Comparison of ENCODE assay signal across 8 cellular contexts in genomic region chr1:59076612-59077011, GRCh38.
DNase-seq lines count a peak whose midpoint lies in the region; ATAC-seq, FAIRE-seq and TF ChIP-seq lines count a peak whose summit lies in the region.

No MANE protein-coding gene starts in this region.

- peak; percentile 85 for FAIRE-seq in K562 (lab: Jason Lieb, UNC)

- no peaks in the 10 kb centered on the region for H3K79me2 ChIP-seq in K562 (ENCODE audit: control insufficient read depth, insufficient read depth, low read length)

- in situ Hi-C loops in K562 (cut with MboI), result no loop called here

- H3K9me3 Mint-ChIP-seq in activated CD8-positive, alpha-beta memory T cell treated with anti-CD3 and anti-CD28 coated beads, Interleukin-2, amount 10 ng/mL, durations not matched to agents 7 days and 5 days (ENCODE audit: low read depth), result no peaks in the 10 kb centered on the region

- peak; percentile 52; the same call in 1 of the 2 replicates for TF ChIP-seq EP300 in K562 (IDR thresholded peaks at IDR 0.05; ENCODE audit: low read length)

- no peaks in the 10 kb centered on the region for H3K36me3 ChIP-seq in K562 (ENCODE audit: control insufficient read depth, insufficient read depth, low read length)

- intact Hi-C loops in K562 (cut with micrococcal nuclease), result loop anchor here (10.0 kb wide), 1 partner anchor 292 kb away; the partner anchor contains the start of gene JUN

- POLR2A ChIA-PET in K562 (lab: Yijun Ruan, JAX), result interaction anchor here (0.5 to 1.4 kb wide), 4 partner anchors 8 to 293 kb away, joined by 3 to 5 read pairs (median 3); partner anchors contain the start of gene JUN

- H3K4me1 Mint-ChIP-seq in activated CD8-positive, alpha-beta memory T cell treated with anti-CD3 and anti-CD28 coated beads, Interleukin-2, amount 10 ng/mL, durations not matched to agents 7 days and 5 days, result peaks cover 18% of the 10 kb centered on the region

- no peak for TF ChIP-seq POLR2A in K562 (conservative IDR thresholded peaks at IDR 0.05)

- no peak overlapping the region for H3K4me3 ChIP-seq in K562

- no peaks in the 10 kb centered on the region for H3K27me3 ChIP-seq in K562 (ENCODE audit: control insufficient read depth in 2 of 2, insufficient read depth in 2 of 2, low read length in 2 of 2)

- no peaks in the 10 kb centered on the region; the same call in 1 of the 2 replicates for H4K20me1 ChIP-seq in K562 (replicated peaks; ENCODE audit: control insufficient read depth, insufficient read depth, low read length)

- CTCF ChIA-PET in K562 (lab: Yijun Ruan, JAX; ENCODE audit: low intra/inter-chr PET ratio), result interaction anchor here (0.6 kb wide), 1 partner anchor 12 kb away, joined by 3 read pairs; no protein-coding TSS in a partner anchor
- CTCF ChIA-PET in activated CD8-positive, alpha-beta memory T cell treated with anti-CD3 and anti-CD28 coated beads, Interleukin-2, amount 10 ng/mL, durations not matched to agents 7 days and 5 days (lab: Charles Lee), result interaction anchor here (0.7 to 1.1 kb wide), 2 partner anchors 8 to 293 kb away, joined by 3 read pairs; partner anchors contain the start of gene JUN

- TF ChIP-seq CTCF in K562 (IDR thresholded peaks at IDR 0.05 in 2 of 3, conservative IDR thresholded peaks at IDR 0.05 in 1 of 3; ENCODE audit: insufficient read depth in 2 of 3, low read depth in 1 of 3, low read length in 3 of 3), result peak in 1 of 3 experiments; percentile 45; a peak in 2 of 6 replicates

- no TSS peak for BruUV-seq in K562 (replicated peaks; lab: Mats Ljungman, UMichigan)

- H3K4me1 ChIP-seq in K562 (replicated peaks in 1 of 2; ENCODE audit: control insufficient read depth in 2 of 2, insufficient read depth in 2 of 2, low read length in 2 of 2), result peaks cover 12 to 23% of the 10 kb centered on the region in 2 experiments

- peak; percentile 58 to 65 for TF ChIP-seq RAD21 in K562 (CRISPR knock-in tag; conservative IDR thresholded peaks at IDR 0.05 in 1 of 2, IDR thresholded peaks at IDR 0.05 in 1 of 2)

- no peaks in the 10 kb centered on the region for H3K27me3 Mint-ChIP-seq in activated CD8-positive, alpha-beta memory T cell treated with anti-CD3 and anti-CD28 coated beads, Interleukin-2, amount 10 ng/mL, durations not matched to agents 7 days and 5 days

- H3K36me3 Mint-ChIP-seq in activated CD8-positive, alpha-beta memory T cell treated with anti-CD3 and anti-CD28 coated beads, Interleukin-2, amount 10 ng/mL, durations not matched to agents 7 days and 5 days, result peaks cover 3% of the 10 kb centered on the region

- DNase-seq in AG08395 (ENCODE audit: low spot score) (peak; percentile 20), Kasumi-1 (lab: John Stamatoyannopoulos, UW) (peak; percentile 17 to 38), K562 (ENCODE audit: extremely low read depth in 1 of 4, low spot score in 3 of 4) (peak in 3 of 4 experiments; percentile 12 to 66 (median 59)), left lobe of liver (ENCODE audit: low spot score) (no peak), occipital lobe (lab: John Stamatoyannopoulos, UW) (no peak)
- no peak for DNase-seq in activated CD8-positive, alpha-beta memory T cell treated with anti-CD3 and anti-CD28 coated beads, Interleukin-2, amount 10 ng/mL, durations not matched to agents 7 days and 5 days

- no peak overlapping the region for H3K4me3 Mint-ChIP-seq in activated CD8-positive, alpha-beta memory T cell treated with anti-CD3 and anti-CD28 coated beads, Interleukin-2, amount 10 ng/mL, durations not matched to agents 7 days and 5 days

- WGBS in K562 (ENCODE audit: insufficient coverage, low coverage, missing lambda C conversion rate), result 45% methylated on average over 1 of the region's 1 CpG

- no peak overlapping the region for H3K27ac ChIP-seq in K562 (ENCODE audit: extremely low read depth, low read depth, low read length)

- no peaks in the 10 kb centered on the region for H3K9me1 ChIP-seq in K562 (ENCODE audit: control insufficient read depth, insufficient read depth, low read length)

- no peaks in the 10 kb centered on the region for H3K9me3 ChIP-seq in K562 (replicated peaks; ENCODE audit: control insufficient read depth, insufficient read depth, low read depth, low read length)

- H3K4me2 ChIP-seq in K562 (ENCODE audit: insufficient read depth, low read length), result 0 out of 2 replicates have a peak overlapping the region, but pooled peaks have one; percentile 12

- H2AFZ ChIP-seq in K562 (ENCODE audit: low read depth, low read length), result no peak overlapping the region

- H3K27ac Mint-ChIP-seq in activated CD8-positive, alpha-beta memory T cell treated with anti-CD3 and anti-CD28 coated beads, Interleukin-2, amount 10 ng/mL, durations not matched to agents 7 days and 5 days, result no peak overlapping the region

- H3K9ac ChIP-seq in K562 (ENCODE audit: insufficient read depth in 1 of 2, low read depth in 2 of 2, low read length in 2 of 2), result no peak overlapping the region; a peak in 1 of 4 replicates

- peak; percentile 88 for ATAC-seq in K562
- peak; percentile 71 for ATAC-seq in left lobe of liver
- ATAC-seq in HG03045 (IDR thresholded peaks at IDR 0.05; ENCODE audit: unreplicated experiment), result no peak
- no peak for ATAC-seq in activated CD8-positive, alpha-beta memory T cell treated with anti-CD3 and anti-CD28 coated beads, Interleukin-2, amount 10 ng/mL, durations not matched to agents 7 days and 5 days
- no peak for ATAC-seq in GM18861 (IDR thresholded peaks at IDR 0.05; ENCODE audit: unreplicated experiment)

TF ChIP-seq in K562, 482 proteins besides CTCF, POLR2A, EP300 and RAD21 (continues in another document):
- TF ChIP-seq BRD4 (IDR thresholded peaks at IDR 0.05) (no peak), MTA3 (IDR thresholded peaks at IDR 0.05; ENCODE audit: borderline replicate concordance) (no peak), ZBTB5 (IDR thresholded peaks at IDR 0.05) (no peak), U2AF2 (optimal IDR thresholded peaks at IDR 0.05; ENCODE audit: low read depth, low read length) (no peak), ZNF197 (CRISPR knock-in tag; IDR thresholded peaks at IDR 0.05; ENCODE audit: low read depth) (no peak), ZKSCAN1 (IDR thresholded peaks at IDR 0.05; ENCODE audit: low read depth, low read length) (peak; percentile 99), FIP1L1 (IDR thresholded peaks at IDR 0.05; ENCODE audit: low read depth, low read length, poor library complexity, severe bottlenecking) (no peak), FOXP4 (CRISPR knock-in tag; IDR thresholded peaks at IDR 0.05; ENCODE audit: borderline replicate concordance) (no peak), EGR1 (conservative IDR thresholded peaks at IDR 0.05) (no peak), XRCC3 (IDR thresholded peaks at IDR 0.05) (no peak), GABPB2 (CRISPR knock-in tag; conservative IDR thresholded peaks at IDR 0.05) (no peak), CTCFL (IDR thresholded peaks at IDR 0.05; ENCODE audit: borderline replicate concordance, insufficient read depth, low read depth, low read length, poor library complexity, severe bottlenecking) (no peak), DACH1 (IDR thresholded peaks at IDR 0.05; ENCODE audit: partially characterized antibody) (no peak), HDAC1 (IDR thresholded peaks at IDR 0.05) (no peak), NR1H2 (CRISPR knock-in tag; IDR thresholded peaks at IDR 0.05) (no peak), MEF2A (IDR thresholded peaks at IDR 0.05; ENCODE audit: control insufficient read depth, low read depth, low read length) (no peak)

Comparison
In these comparisons a context has a peak if more than half of its experiments do, and no peak if none do; other contexts are left out.
1. DNase-seq: peak in AG08395 (single experiment), Kasumi-1 (2 of 2) and K562 (3 of 4); none in left lobe of liver (single experiment), activated CD8-positive, alpha-beta memory T cell treated with anti-CD3 and anti-CD28 coated beads, Interleukin-2, amount 10 ng/mL, durations not matched to agents 7 days and 5 days (single experiment) and occipital lobe (single experiment).
2. ATAC-seq: peak in K562 (single experiment) and left lobe of liver (single experiment); none in HG03045 (single experiment), activated CD8-positive, alpha-beta memory T cell treated with anti-CD3 and anti-CD28 coated beads, Interleukin-2, amount 10 ng/mL, durations not matched to agents 7 days and 5 days (single experiment) and GM18861 (single experiment).